ENCODE assay signal across 13 cellular contexts in genomic region chr16:51155901-51156810, GRCh38. TPM values are rescaled to one million over a fixed set of nuclear protein-coding genes. Genes with fewer than 3 reads are reported as not detected.
DNase-seq lines count a peak whose midpoint lies in the region; ATAC-seq, FAIRE-seq and TF ChIP-seq lines count a peak whose summit lies in the region.
"Had no signal": no experiment of that assay in that cellular context is flagged by ENCODE, and none has a peak within 500 bp of the region (broad histone marks: within the 10 kb centered on the region; RNA-seq: fewer than 3 reads in every experiment).

No MANE protein-coding gene starts in this region.

- 3% methylated on average over 55 of the region's 57 CpGs; no CpG with 5 or more reads in 1 of the 2 experiments for WGBS in H1 (ENCODE audit: extremely low coverage in 1 of 2, insufficient coverage in 1 of 2, insufficient read length in 1 of 2, insufficient replicate concordance in 2 of 2, low coverage in 1 of 2, low lambda C conversion rate in 2 of 2, missing lambda C conversion rate in 1 of 2), 2 experiments
- WGBS in liver, result 3% methylated on average over 57 of the region's 57 CpGs

- H2BK120ac ChIP-seq in H1 (replicated peaks; ENCODE audit: low read depth, low read length), result peak overlapping the region; percentile 13

- H4K91ac ChIP-seq in H1 (replicated peaks; ENCODE audit: insufficient read length, low read length), result peak overlapping the region; percentile 25

- H3K56ac ChIP-seq in H1 (replicated peaks; ENCODE audit: insufficient read length, low read depth, low read length), result no peak overlapping the region

- peaks cover 3 to 34% (median 17%) of the 10 kb centered on the region in 4 experiments; a peak in 6 of 7 replicates for H3K27me3 ChIP-seq in H1 (replicated peaks in 1 of 4; ENCODE audit: control insufficient read depth in 3 of 4, extremely low read depth in 1 of 4, insufficient read depth in 3 of 4, low read length in 3 of 4)
- no peaks in the 10 kb centered on the region for H3K27me3 ChIP-seq in liver (ENCODE audit: control insufficient read depth in 4 of 4, insufficient read depth in 4 of 4, low read length in 3 of 4)

- no peaks in the 10 kb centered on the region for H4K20me1 ChIP-seq in H1 (replicated peaks in 1 of 2; ENCODE audit: control insufficient read depth in 1 of 2, insufficient read depth in 2 of 2, low read length in 2 of 2)

- no peaks in the 10 kb centered on the region for H3K79me2 ChIP-seq in H1 (ENCODE audit: control insufficient read depth in 1 of 2, insufficient read depth in 2 of 2, low read length in 2 of 2)

- TF ChIP-seq RAD21 in H1 (IDR thresholded peaks at IDR 0.05 in 1 of 2, conservative IDR thresholded peaks at IDR 0.05 in 1 of 2; ENCODE audit: low read depth in 2 of 2, low read length in 2 of 2) (peak in 1 of 2 experiments; percentile 22; a peak in 1 of 4 replicates), liver (IDR thresholded peaks at IDR 0.05) (peak in 1 of 2 donors; percentile 2)

- no peak for FAIRE-seq in H1 (lab: Jason Lieb, UNC)
- FAIRE-seq: bronchial epithelial cell, GM18507 had no signal

- H3K27ac ChIP-seq in H1 (ENCODE audit: low read depth, low read length) (no peak overlapping the region), liver (ENCODE audit: low read depth in 1 of 2, low read length in 2 of 2) (peak overlapping the region; percentile 98 to 100)
- H3K27ac ChIP-seq: left lung had no signal

- CTCF ChIA-PET in H1 (lab: Charles Lee; ENCODE audit: partially characterized antibody), result interaction anchor here (0.7 to 0.8 kb wide), 2 partner anchors 235 to 587 kb away, joined by 3 to 4 read pairs; no protein-coding TSS in a partner anchor

- ATAC-seq in GM21423 (IDR thresholded peaks at IDR 0.05; ENCODE audit: unreplicated experiment) (no peak), omental fat pad (ENCODE audit: low FRiP score) (no peak)
- ATAC-seq: left lung; stimulated activated naive CD8-positive, alpha-beta T cell treated with anti-CD3 and anti-CD28 coated beads, Interleukin-15, Interleukin-2, amounts not matched to agents 100 U/mL and 50 U/mL, for 24 hours had no signal

- POLR2A ChIA-PET in H1 (lab: Charles Lee; ENCODE audit: partially characterized antibody), result interaction anchor here (1.0 to 1.5 kb wide), 5 partner anchors 10 to 31 kb away, joined by 3 to 13 read pairs (median 4); no protein-coding TSS in a partner anchor

- no peak overlapping the region for H2BK15ac ChIP-seq in H1 (ENCODE audit: low read length)

- no peaks in the 10 kb centered on the region for H3K9me3 ChIP-seq in H1 (ENCODE audit: insufficient read depth in 2 of 2, low read depth in 1 of 2, low read length in 1 of 2)
- no peaks in the 10 kb centered on the region for H3K9me3 ChIP-seq in liver (ENCODE audit: control insufficient read depth in 4 of 4, low read length in 3 of 4)
- H3K9me3 ChIP-seq: left lung had no signal

- no peaks in the 10 kb centered on the region for H3K36me3 ChIP-seq in H1 (ENCODE audit: control insufficient read depth in 2 of 4, insufficient read depth in 4 of 4, low read length in 3 of 4)
- H3K36me3 ChIP-seq in liver (ENCODE audit: control insufficient read depth in 4 of 4, insufficient read depth in 3 of 4, low read depth in 1 of 4, low read length in 3 of 4), result no peaks in the 10 kb centered on the region
- H3K36me3 ChIP-seq: left lung had no signal

- peaks cover 29% of the 10 kb centered on the region for H3K23me2 ChIP-seq in H1 (ENCODE audit: low read depth, low read length)

- no peak overlapping the region; the same call in 1 of the 2 replicates for H4K8ac ChIP-seq in H1 (ENCODE audit: extremely low read depth, insufficient read depth, low read length)

- H3K14ac ChIP-seq in H1 (ENCODE audit: insufficient read length), result no peak overlapping the region

- peak overlapping the region; percentile 66 for H3K4ac ChIP-seq in H1 (replicated peaks; ENCODE audit: insufficient read length, low read depth, low read length)

- TF ChIP-seq EP300 in H1 (IDR thresholded peaks at IDR 0.05; ENCODE audit: borderline replicate concordance in 1 of 2, low read depth in 2 of 2, low read length in 2 of 2), result no peak

- H2AFZ ChIP-seq in H1 (ENCODE audit: low read length), result no peak overlapping the region

- no peak overlapping the region for H3K23ac ChIP-seq in H1 (ENCODE audit: insufficient read length)

- TF ChIP-seq CTCF in H1 (IDR thresholded peaks at IDR 0.05; ENCODE audit: control extremely low read depth in 1 of 3, insufficient read depth in 1 of 3, low read depth in 1 of 3, low read length in 3 of 3), result no peak
- no peak for TF ChIP-seq CTCF in liver (IDR thresholded peaks at IDR 0.05; ENCODE audit: low read depth, low read length, missing input control)
- no peak for TF ChIP-seq CTCF in omental fat pad (IDR thresholded peaks at IDR 0.05)

- H2BK20ac ChIP-seq in H1 (ENCODE audit: low read length), result no peak overlapping the region

- peak; percentile 50 for DNase-seq in A172 (ENCODE audit: low spot score)
- DNase-seq in HK-2 (ENCODE audit: unreplicated experiment), result peak; percentile 42
- DNase-seq in H1 (ENCODE audit: low read depth in 1 of 2, low spot score in 2 of 2), result peak in 1 of 2 experiments; percentile 70
- no peak for DNase-seq in NCI-H69 (lab: John Stamatoyannopoulos, UW)
- no peak for DNase-seq in erythroblast (lab: John Stamatoyannopoulos, UW)
- DNase-seq in omental fat pad (ENCODE audit: low spot score), result no peak
- DNase-seq: left lung; stimulated activated naive CD8-positive, alpha-beta T cell treated with anti-CD3 and anti-CD28 coated beads, Interleukin-15, Interleukin-2, amounts not matched to agents 100 U/mL and 50 U/mL, for 24 hours had no signal

- peak overlapping the region; percentile 94 to 99 for H3K4me2 ChIP-seq in H1 (ENCODE audit: insufficient read depth in 1 of 2, low read depth in 2 of 2, low read length in 2 of 2)

- H2BK5ac ChIP-seq in H1 (ENCODE audit: low read depth, low read length), result no peak overlapping the region

- no peaks in the 10 kb centered on the region; the same call in 1 of the 2 replicates for H3K79me1 ChIP-seq in H1 (ENCODE audit: low read depth, low read length)

- H3K4me3 ChIP-seq in H1 (ENCODE audit: extremely low read depth in 1 of 4, insufficient read depth in 2 of 4, low read depth in 3 of 4, low read length in 4 of 4), result peak overlapping the region; percentile 76 to 100 (median 84)
- H3K4me3 ChIP-seq in liver (ENCODE audit: low read depth in 1 of 3, low read length in 3 of 3), result peak overlapping the region; percentile 55 to 99 (median 71)
- H3K4me3 ChIP-seq: left lung had no signal

- no peak overlapping the region; the same call in 1 of the 2 replicates for H2BK12ac ChIP-seq in H1 (ENCODE audit: low read depth, low read length)

- H3K4me1 ChIP-seq in H1 (replicated peaks in 1 of 4; ENCODE audit: control insufficient read depth in 3 of 4, insufficient read depth in 4 of 4, low read length in 3 of 4), result peaks cover 8 to 21% (median 12%) of the 10 kb centered on the region in 4 experiments; a peak in 6 of 7 replicates
- peaks cover 19 to 31% (median 25%) of the 10 kb centered on the region in 4 donors for H3K4me1 ChIP-seq in liver (ENCODE audit: control insufficient read depth in 4 of 4, insufficient read depth in 4 of 4, low read length in 3 of 4)

- peak overlapping the region in 1 of 4 experiments; percentile 61; a peak in 3 of 7 replicates for H3K9ac ChIP-seq in H1 (replicated peaks in 1 of 4; ENCODE audit: extremely low read depth in 1 of 4, low read depth in 3 of 4, low read length in 3 of 4)
- peak overlapping the region; percentile 33 to 82 for H3K9ac ChIP-seq in liver (ENCODE audit: low read depth in 1 of 2, low read length in 2 of 2)

- TF ChIP-seq POLR2A in H1 (IDR thresholded peaks at IDR 0.05; ENCODE audit: control extremely low read depth in 1 of 2, low read depth in 2 of 2, low read length in 2 of 2) (no peak), erythroblast (IDR thresholded peaks at IDR 0.05; ENCODE audit: low read length) (no peak)

- H4K5ac ChIP-seq in H1 (ENCODE audit: insufficient read length, low read depth, low read length), result no peak overlapping the region

- H2AK5ac ChIP-seq in H1 (ENCODE audit: low read depth, low read length), result no peak overlapping the region

- H3K18ac ChIP-seq in H1 (ENCODE audit: extremely low read depth, low read length), result peak overlapping the region; percentile 99

TF ChIP-seq in H1, 55 proteins besides CTCF, POLR2A, EP300 and RAD21 (continues in another document):
- TF ChIP-seq SP1 (IDR thresholded peaks at IDR 0.05; ENCODE audit: low read depth, low read length), result no peak
- TF ChIP-seq RBBP5 (IDR thresholded peaks at IDR 0.05; ENCODE audit: borderline replicate concordance, low read depth, low read length), result peak; percentile 38; the same call in 1 of the 2 replicates
- no peak for TF ChIP-seq JUN (IDR thresholded peaks at IDR 0.05; ENCODE audit: low read depth, low read length)
- TF ChIP-seq EZH2 (IDR thresholded peaks at IDR 0.05; ENCODE audit: low read depth, low read length, severe bottlenecking), result peak; percentile 53
- peak; percentile 62 for TF ChIP-seq KDM4A (IDR thresholded peaks at IDR 0.05; ENCODE audit: low read depth, low read length, severe bottlenecking)
- no peak for TF ChIP-seq YY1 (IDR thresholded peaks at IDR 0.05; ENCODE audit: low read depth, low read length)

TF ChIP-seq in liver, 16 proteins besides CTCF, POLR2A, EP300 and RAD21:
- TF ChIP-seq HNF4A (conservative IDR thresholded peaks at IDR 0.05) (no peak), MAX (IDR thresholded peaks at IDR 0.05) (no peak), YY1 (IDR thresholded peaks at IDR 0.05) (no peak), RXRA (IDR thresholded peaks at IDR 0.05) (no peak), SP1 (IDR thresholded peaks at IDR 0.05) (no peak), HNF4G (IDR thresholded peaks at IDR 0.05) (no peak), EGR1 (IDR thresholded peaks at IDR 0.05; ENCODE audit: low read depth in 2 of 2) (no peak)

RNA-seq across cellular contexts. Expression of gene SALL1, which starts 5.1 kb away (rescaled TPM):
- total RNA-seq in A172 (2014; rRNA removed; shearing (Covaris generic)), result 3.4 and 4.0 TPM in 2 replicates
- total RNA-seq in H1 (2021; fragmentation: NEBNext Ultra II Directional; extraction: Animal tissue kit (Norgen Biotek cat#: 25700)), result 54.3 and 56.8 TPM in 2 replicates
- polyA plus RNA-seq in H1 (2011; rRNA removed) (33.7 and 40.5 TPM in 2 replicates), liver (10 to 100 TPM; 11.7 to 11.8 TPM)
- 29.6 TPM for polyA plus RNA-seq in H1 (2011; cell fraction: cytosol; rRNA removed)
- polyA plus RNA-seq in H1 (2011; cell fraction: nucleus; rRNA removed), result 55.1 TPM
- polyA plus RNA-seq in H1 (2012, experiment 1 of 2), result 44.6 to 47.3 TPM (median 46.1 TPM) in 4 replicates
- 9.7 TPM for polyA plus RNA-seq in H1 (2012, experiment 2 of 2)
- 31.3 TPM for polyA plus RNA-seq in H1 (2013, experiment 1 of 2)
- 31.7 TPM for polyA plus RNA-seq in H1 (2013, experiment 2 of 2)
- 39.5 and 43.2 TPM in 2 replicates for polyA minus RNA-seq in H1 (2011; rRNA and poly(A)+ RNA removed)
- polyA minus RNA-seq in H1 (2011; cell fraction: cytosol; rRNA and poly(A)+ RNA removed), result 29.9 TPM
- polyA minus RNA-seq in H1 (2011; cell fraction: nucleus; rRNA and poly(A)+ RNA removed), result 19.5 TPM
- total RNA-seq in liver (10 to 100 TPM in 1 of 2 donors, 1 to 10 TPM in 1; 1.8 to 13.4 TPM), omental fat pad (under 1 TPM in 2 of 4 donors, not detected in 2; 0.09 to 0.19 TPM)
- total RNA-seq: bronchial epithelial cell, left lung had no signal
- polyA plus RNA-seq: CD14-positive monocyte had no signal

Comparison
In these comparisons a context has a peak if more than half of its experiments do, and no peak if none do; other contexts are left out.
1. DNase-seq: peak in A172 (single experiment) and HK-2 (single experiment); none in NCI-H69 (single experiment), erythroblast (0 of 2) and omental fat pad (single experiment).